Comparison of ENCODE assay signal across 25 cellular contexts in genomic region chr6:140107216-140107615, GRCh38.
"Had no signal": no experiment of that assay in that cellular context is flagged by ENCODE, and none has a peak within 500 bp of the region (broad histone marks: within the 10 kb centered on the region; RNA-seq: fewer than 3 reads in every experiment).

No MANE protein-coding gene starts in this region.

- H3K4me2 ChIP-seq: neural progenitor cell had no signal

- H3K4me3 ChIP-seq: adrenal gland, left lung, lung, neural progenitor cell, pancreas, psoas muscle, right atrium auricular region, thyroid gland, upper lobe of right lung had no signal

- H3K27me3 Mint-ChIP-seq: dendritic cell treated with granulocyte-macrophage colony-stimulating factor and Interleukin-4, amounts not matched to agents 40 ng/mL and 50 ng/mL, for 4 days had no signal

- H3K27ac ChIP-seq: adrenal gland, left lung, neural progenitor cell, pancreas, psoas muscle, right atrium auricular region, thyroid gland, upper lobe of right lung, WERI-Rb-1 had no signal

- H3K27me3 ChIP-seq: adrenal gland, left lung, neural progenitor cell, pancreas, right atrium auricular region, thyroid gland, upper lobe of right lung had no signal

- H3K36me3 Mint-ChIP-seq: activated naive CD4-positive, alpha-beta T cell treated with anti-CD3 and anti-CD28 coated beads, Interleukin-2, amount 50 U/mL, for 72 hours; naive thymus-derived CD8-positive, alpha-beta T cell; neural progenitor cell had no signal

- DNase-seq: activated CD4-positive, alpha-beta T cell treated with anti-CD3 and anti-CD28 coated beads for 1 hour; activated CD4-positive, alpha-beta T cell treated with anti-CD3 and anti-CD28 coated beads, Interleukin-2, amount 50 U/mL, for 1 hour; activated CD8-positive, alpha-beta T cell treated with anti-CD3 and anti-CD28 coated beads, Interleukin-2, amount 10 ng/mL, durations not matched to agents 7 days and 5 days; activated gamma-delta T cell treated with Interleukin-2 at 50 U/mL for 16 hours; adrenal gland; effector CD4-positive, alpha-beta T cell; foreskin fibroblast; kidney glomerular epithelial cell; left lung; naive thymus-derived CD8-positive, alpha-beta T cell; pancreas; psoas muscle; stimulated activated CD4-positive, alpha-beta T cell treated with anti-CD3 and anti-CD28 coated beads, Interleukin-12 subunit alpha, Interleukin-12 subunit beta, amount 100 ng/mL, for 4 hours; stimulated activated CD4-positive, alpha-beta T cell treated with anti-CD3 and anti-CD28 coated beads, Interleukin-4, amount 100 ng/mL, for 4 hours; substantia nigra; T-helper 1 cell; thyroid gland; upper lobe of right lung; WERI-Rb-1 had no signal

- H3K9ac ChIP-seq: neural progenitor cell had no signal

- H3K9me3 ChIP-seq: left lung, pancreas, psoas muscle, right atrium auricular region, thyroid gland, upper lobe of right lung had no signal

- H3K9me3 Mint-ChIP-seq: activated naive CD4-positive, alpha-beta T cell treated with anti-CD3 and anti-CD28 coated beads, Interleukin-2, amount 50 U/mL, for 72 hours; dendritic cell treated with granulocyte-macrophage colony-stimulating factor and Interleukin-4, amounts not matched to agents 40 ng/mL and 50 ng/mL, for 4 days; naive thymus-derived CD8-positive, alpha-beta T cell; stimulated activated naive CD8-positive, alpha-beta T cell treated with anti-CD3 and anti-CD28 coated beads, Interleukin-15, Interleukin-2, amounts not matched to agents 100 ng/mL and 50 ng/mL, for 24 hours had no signal

- H3K36me3 ChIP-seq: adrenal gland, left lung, neural progenitor cell, pancreas, right atrium auricular region, thyroid gland, upper lobe of right lung, WERI-Rb-1 had no signal

- H3K27ac Mint-ChIP-seq: activated CD8-positive, alpha-beta T cell treated with anti-CD3 and anti-CD28 coated beads, Interleukin-2, amount 10 ng/mL, durations not matched to agents 7 days and 5 days; activated naive CD4-positive, alpha-beta T cell treated with anti-CD3 and anti-CD28 coated beads, Interleukin-2, amount 50 U/mL, for 72 hours; dendritic cell treated with granulocyte-macrophage colony-stimulating factor and Interleukin-4, amounts not matched to agents 40 ng/mL and 50 ng/mL, for 4 days; naive thymus-derived CD8-positive, alpha-beta T cell; neural progenitor cell; stimulated activated naive CD8-positive, alpha-beta T cell treated with anti-CD3 and anti-CD28 coated beads, Interleukin-15, Interleukin-2, amounts not matched to agents 100 ng/mL and 50 ng/mL, for 24 hours had no signal

- H2AFZ ChIP-seq: neural progenitor cell had no signal

- H3K4me1 ChIP-seq: adrenal gland, left lung, pancreas, upper lobe of right lung had no signal

- ATAC-seq: activated CD8-positive, alpha-beta T cell treated with anti-CD3 and anti-CD28 coated beads, Interleukin-2, amount 10 ng/mL, durations not matched to agents 7 days and 5 days; activated naive CD4-positive, alpha-beta T cell treated with anti-CD3 and anti-CD28 coated beads, Interleukin-2, amount 50 U/mL, for 72 hours; left lung; naive thymus-derived CD8-positive, alpha-beta T cell; pancreas; psoas muscle; upper lobe of right lung had no signal

- H3K4me3 Mint-ChIP-seq: activated CD8-positive, alpha-beta T cell treated with anti-CD3 and anti-CD28 coated beads, Interleukin-2, amount 10 ng/mL, durations not matched to agents 7 days and 5 days; dendritic cell treated with granulocyte-macrophage colony-stimulating factor and Interleukin-4, amounts not matched to agents 40 ng/mL and 50 ng/mL, for 4 days; naive thymus-derived CD8-positive, alpha-beta T cell; neural progenitor cell; stimulated activated naive CD8-positive, alpha-beta T cell treated with anti-CD3 and anti-CD28 coated beads, Interleukin-15, Interleukin-2, amounts not matched to agents 100 ng/mL and 50 ng/mL, for 24 hours had no signal
